23 cellular contexts compared by ENCODE assay signal in genomic region chr2:105181282-105181681, GRCh38.
DNase-seq lines count a peak whose midpoint lies in the region; ATAC-seq and TF ChIP-seq lines count a peak whose summit lies in the region.
"Had no signal": no experiment of that assay in that cellular context is flagged by ENCODE, and none has a peak within 500 bp of the region (broad histone marks: within the 10 kb centered on the region; RNA-seq: fewer than 3 reads in every experiment).

No MANE protein-coding gene starts in this region.

- no peak overlapping the region for H4K91ac ChIP-seq in neuronal stem cell (ENCODE audit: low read depth, low read length, poor library complexity)

- H3K9me3 Mint-ChIP-seq in endothelial cell (ENCODE audit: unreplicated experiment), result no peaks in the 10 kb centered on the region
- H3K9me3 Mint-ChIP-seq: GM23338 had no signal

- peak overlapping the region; percentile 72 for H2AFZ ChIP-seq in neuronal stem cell (ENCODE audit: low read length)

- H3K9me3 ChIP-seq in BLaER1 treated with 17β-estradiol and CSF1 and Interleukin-3, amounts not matched to agents 10 nM and 100 nM (replicated peaks in 1 of 11), result no peaks in the 10 kb centered on the region
- H3K9me3 ChIP-seq in neuronal stem cell (replicated peaks in 1 of 2; ENCODE audit: control insufficient read depth in 2 of 2, insufficient read depth in 1 of 2, low read depth in 1 of 2, low read length in 2 of 2), result no peaks in the 10 kb centered on the region
- H3K9me3 ChIP-seq: BE2C had no signal

- peak overlapping the region in 7 of 11 experiments; percentile 4 to 51 (median 29); a peak in 8 of 22 replicates for H3K4me2 ChIP-seq in BLaER1 treated with 17β-estradiol and CSF1 and Interleukin-3, amounts not matched to agents 10 nM and 100 nM
- no peak overlapping the region for H3K4me2 ChIP-seq in neuronal stem cell (ENCODE audit: insufficient read depth, low read length, poor library complexity, severe bottlenecking)

- H4K8ac ChIP-seq in neuronal stem cell (ENCODE audit: low read depth, low read length), result no peak overlapping the region

- H2BK5ac ChIP-seq in neuronal stem cell (ENCODE audit: low read length), result no peak overlapping the region

- H3K27ac Mint-ChIP-seq in endothelial cell (ENCODE audit: unreplicated experiment), result no peak overlapping the region
- H3K27ac Mint-ChIP-seq: GM23338 had no signal

- no peak for TF ChIP-seq CTCF in endothelial cell (IDR thresholded peaks at IDR 0.05; ENCODE audit: unreplicated experiment)

- H3K4me1 ChIP-seq in BLaER1 treated with 17β-estradiol and CSF1 and Interleukin-3, amounts not matched to agents 10 nM and 100 nM, result peaks cover 13 to 34% (median 20%) of the 10 kb centered on the region in 10 experiments
- peaks cover 5 to 11% of the 10 kb centered on the region in 2 donors for H3K4me1 ChIP-seq in neuronal stem cell (ENCODE audit: control insufficient read depth in 2 of 2, insufficient read depth in 1 of 2, low read depth in 1 of 2, low read length in 2 of 2)
- H3K4me1 ChIP-seq: BE2C had no signal

- 0 out of 22 replicates have a peak, but pooled peaks cover 0 to 2% (median 0%) of the 10 kb centered on the region in 11 experiments for H4K20me1 ChIP-seq in BLaER1 treated with 17β-estradiol and CSF1 and Interleukin-3, amounts not matched to agents 10 nM and 100 nM

- no peak overlapping the region for H3K4ac ChIP-seq in neuronal stem cell (ENCODE audit: low read length)

- H3K36me3 ChIP-seq in BLaER1 treated with 17β-estradiol and CSF1 and Interleukin-3, amounts not matched to agents 10 nM and 100 nM, result no peaks in the 10 kb centered on the region
- no peaks in the 10 kb centered on the region for H3K36me3 ChIP-seq in neuronal stem cell (replicated peaks in 1 of 2; ENCODE audit: control insufficient read depth in 2 of 2, insufficient read depth in 2 of 2, low read length in 2 of 2)
- H3K36me3 ChIP-seq: BE2C had no signal

- H2BK15ac ChIP-seq in neuronal stem cell (ENCODE audit: low read length), result no peak overlapping the region

- H3K18ac ChIP-seq in neuronal stem cell (ENCODE audit: low read length), result no peak overlapping the region

- H3K14ac ChIP-seq in neuronal stem cell (ENCODE audit: low read length), result no peak overlapping the region

- ATAC-seq in HG03439 (IDR thresholded peaks at IDR 0.05; ENCODE audit: unreplicated experiment), result no peak
- no peak for ATAC-seq in GM21737 (IDR thresholded peaks at IDR 0.05; ENCODE audit: unreplicated experiment)
- ATAC-seq: Panc1 had no signal

- WGBS in neuronal stem cell (ENCODE audit: extremely low coverage in 2 of 2, insufficient read length in 2 of 2, insufficient replicate concordance in 1 of 2), 2 donors, result no CpG with 5 or more reads among the region's 6 CpGs

- peaks cover 10% of the 10 kb centered on the region for H3K4me1 Mint-ChIP-seq in endothelial cell (ENCODE audit: unreplicated experiment)

- no peaks in the 10 kb centered on the region for H3K36me3 Mint-ChIP-seq in endothelial cell (ENCODE audit: low read depth, unreplicated experiment)

- H3K23ac ChIP-seq in neuronal stem cell (ENCODE audit: low read depth, low read length, poor library complexity), result no peak overlapping the region

- no peak overlapping the region for H2AK5ac ChIP-seq in neuronal stem cell (ENCODE audit: low read depth, low read length)

- no peaks in the 10 kb centered on the region for H3K79me1 ChIP-seq in neuronal stem cell (ENCODE audit: low read depth, low read length)

- H2BK120ac ChIP-seq in neuronal stem cell (ENCODE audit: low read depth, low read length), result no peak overlapping the region

- H2BK12ac ChIP-seq in neuronal stem cell (ENCODE audit: low read length), result no peak overlapping the region

- no peak overlapping the region for H3K4me3 Mint-ChIP-seq in endothelial cell (ENCODE audit: unreplicated experiment)
- H3K4me3 Mint-ChIP-seq: GM23338 had no signal

- no peak overlapping the region for H3K27ac ChIP-seq in BLaER1 treated with 17β-estradiol and CSF1 and Interleukin-3, amounts not matched to agents 10 nM and 100 nM
- no peak overlapping the region for H3K27ac ChIP-seq in neuronal stem cell (replicated peaks; ENCODE audit: low read length)
- H3K27ac ChIP-seq: RWPE1 had no signal

- H3K4me3 ChIP-seq in BLaER1 treated with 17β-estradiol and CSF1 and Interleukin-3, amounts not matched to agents 10 nM and 100 nM, result no peak overlapping the region
- no peak overlapping the region for H3K4me3 ChIP-seq in neuronal stem cell (ENCODE audit: low read length in 2 of 2)
- H3K4me3 ChIP-seq: GM23338 had no signal

- H3K27me3 Mint-ChIP-seq in endothelial cell (ENCODE audit: unreplicated experiment), result peaks cover 2% of the 10 kb centered on the region

- H3K27me3 ChIP-seq in BLaER1 treated with 17β-estradiol and CSF1 and Interleukin-3, amounts not matched to agents 10 nM and 100 nM, result no peaks in the 10 kb centered on the region
- peaks cover 0 to 74% (median 0%) of the 10 kb centered on the region in 3 experiments for H3K27me3 ChIP-seq in neuronal stem cell (ENCODE audit: control insufficient read depth in 3 of 3, insufficient read depth in 3 of 3, low read depth in 1 of 3, low read length in 3 of 3)
- H3K27me3 ChIP-seq: BE2C had no signal

- DNase-seq in endothelial cell (ENCODE audit: low spot score) (peak; percentile 28), neuronal stem cell (ENCODE audit: low spot score) (no peak), H4 (ENCODE audit: low spot score) (no peak)
- DNase-seq in stimulated activated CD4-positive, alpha-beta T cell treated with anti-CD3 and anti-CD28 coated beads, Interleukin-1b, Interleukin-23, amount 100 ng/mL, for 48 hours, result no peak
- DNase-seq: 8988T, ACHN, BE2C, Calu3, DND-41, HCEC 1CT, KG1, MM.1S, NCI-H1694, NCI-H2029 treated with DMSO at 0.1 percent for 48 hours, NCI-H2227 treated with DMSO at 0.1 percent for 48 hours, SHP77 had no signal

- no peak overlapping the region for H3K9ac ChIP-seq in BLaER1 treated with 17β-estradiol and CSF1 and Interleukin-3, amounts not matched to agents 10 nM and 100 nM
- H3K9ac ChIP-seq in neuronal stem cell (ENCODE audit: low read depth, low read length, poor library complexity), result no peak overlapping the region

TF ChIP-seq in PFSK-1, 5 proteins besides CTCF, POLR2A, EP300 and RAD21:
- TF ChIP-seq TAF1 (IDR thresholded peaks at IDR 0.05; ENCODE audit: borderline replicate concordance, insufficient read depth, low read length), result no peak
- TF ChIP-seq SIN3A (IDR thresholded peaks at IDR 0.05; ENCODE audit: borderline replicate concordance, insufficient read depth, low read length), result no peak
- peak; percentile 37 for TF ChIP-seq FOXP2 (optimal IDR thresholded peaks at IDR 0.05; ENCODE audit: borderline replicate concordance, extremely low read depth, extremely low read length, insufficient read depth)
TF ChIP-seq in PFSK-1: peak in this region for 1.
